Comparison of ENCODE assay signal across 9 cellular contexts in the genomic region with DNA sequence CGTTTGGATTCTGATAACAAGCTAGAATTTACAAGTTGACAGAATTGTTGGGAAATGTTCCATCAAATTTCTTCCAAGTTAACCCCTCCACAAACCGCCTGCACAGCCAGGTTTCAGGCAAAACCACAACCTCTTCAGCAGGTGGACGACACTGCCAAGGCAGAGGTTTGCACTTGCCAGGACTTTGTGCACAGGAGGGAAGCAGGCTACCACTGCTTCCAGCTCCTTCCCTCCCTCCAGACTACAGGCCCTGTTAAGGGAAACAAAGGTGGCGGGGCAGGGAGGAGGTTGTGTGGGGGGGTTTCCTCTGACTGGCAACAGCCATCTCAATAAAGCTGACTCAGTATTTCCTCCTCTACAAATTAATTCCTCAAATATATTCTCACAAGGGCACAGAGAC. TPM values are rescaled to one million over a fixed set of nuclear protein-coding genes. Genes with fewer than 3 reads are reported as not detected.
DNase-seq lines count a peak whose midpoint lies in the region; ATAC-seq, FAIRE-seq and TF ChIP-seq lines count a peak whose summit lies in the region.
"Had no signal": no experiment of that assay in that cellular context is flagged by ENCODE, and none has a peak within 500 bp of the region (broad histone marks: within the 10 kb centered on the region; RNA-seq: fewer than 3 reads in every experiment).

No MANE protein-coding gene starts in this region.

- H3K18ac ChIP-seq in trophoblast cell (ENCODE audit: low read length), result no peak overlapping the region

- 52% methylated on average over 4 of the region's 4 CpGs for WGBS in K562 (ENCODE audit: insufficient coverage, low coverage, missing lambda C conversion rate)
- WGBS in aorta, 2 donors, result 26 to 46% methylated on average over 4 of the region's 4 CpGs
- WGBS in trophoblast cell (ENCODE audit: extremely low coverage, insufficient coverage, insufficient read length), result no CpG with 5 or more reads among the region's 4 CpGs

- H4K20me1 ChIP-seq in K562 (replicated peaks; ENCODE audit: control insufficient read depth, insufficient read depth, low read length), result 0 out of 2 replicates have a peak, but pooled peaks cover 7% of the 10 kb centered on the region

- no peak for TF ChIP-seq EP300 in K562 (IDR thresholded peaks at IDR 0.05; ENCODE audit: low read length)

- H3K79me1 ChIP-seq in trophoblast cell (ENCODE audit: low read length), result no peaks in the 10 kb centered on the region

- peak; percentile 17; the same call in 2 of the 3 replicates for ATAC-seq in K562
- peak; percentile 54 for ATAC-seq in aorta (ENCODE audit: low FRiP score)
- no peak for ATAC-seq in HG02798 (IDR thresholded peaks at IDR 0.05; ENCODE audit: poor library complexity, unreplicated experiment)

- BruUV-seq in K562 (replicated peaks; lab: Mats Ljungman, UMichigan), result no TSS peak

- H2BK120ac ChIP-seq in trophoblast cell (ENCODE audit: insufficient read depth, low read length, poor library complexity), result no peak overlapping the region

- intact Hi-C loops in K562 (cut with micrococcal nuclease), result no loop called here
- intact Hi-C loops in aorta (cut with DNase I), result no loop called here

- H4K8ac ChIP-seq in trophoblast cell (ENCODE audit: low read depth, low read length), result no peak overlapping the region

- peak; percentile 46 for DNase-seq in stimulated activated CD4-positive, alpha-beta T cell treated with anti-CD3 and anti-CD28 coated beads, Interleukin-4, amount 100 ng/mL, for 1 hour
- DNase-seq in stimulated activated CD4-positive, alpha-beta T cell treated with anti-CD3 and anti-CD28 coated beads, Interleukin-2, amount 100 ng/mL, for 48 hours, result no peak
- DNase-seq in K562 (ENCODE audit: extremely low read depth in 1 of 4, low spot score in 3 of 4) (no peak), aorta (peak in 1 of 2 donors; percentile 62), GOT3 (lab: John Stamatoyannopoulos, UW) (no peak), trophoblast cell (no peak)
- DNase-seq: COR-L47 had no signal

- TF ChIP-seq POLR2A in K562 (conservative IDR thresholded peaks at IDR 0.05), result no peak

- H3K4me2 ChIP-seq in K562 (ENCODE audit: insufficient read depth, low read length) (no peak overlapping the region), trophoblast cell (ENCODE audit: low read length) (no peak overlapping the region)

- H3K36me3 ChIP-seq in K562 (ENCODE audit: control insufficient read depth, insufficient read depth, low read length) (no peaks in the 10 kb centered on the region; the same call in 2 of the 3 replicates), mucosa of rectum (ENCODE audit: control insufficient read depth in 2 of 2, insufficient read depth in 2 of 2, low read length in 2 of 2) (peaks cover 11 to 16% of the 10 kb centered on the region in 2 donors), aorta (ENCODE audit: control insufficient read depth in 1 of 2, insufficient read depth in 2 of 2, low read length in 1 of 2) (no peaks in the 10 kb centered on the region), trophoblast cell (ENCODE audit: control insufficient read depth in 1 of 2, insufficient read depth in 2 of 2, low read length in 2 of 2) (peaks cover 0 to 6% of the 10 kb centered on the region in 2 experiments)

- H3K9ac ChIP-seq in K562 (ENCODE audit: insufficient read depth in 1 of 2, low read depth in 2 of 2, low read length in 2 of 2) (no peak overlapping the region), mucosa of rectum (ENCODE audit: low read depth in 1 of 2, low read length in 2 of 2) (no peak overlapping the region), trophoblast cell (ENCODE audit: low read length) (no peak overlapping the region)

- no peaks in the 10 kb centered on the region for H3K27me3 ChIP-seq in K562 (ENCODE audit: control insufficient read depth in 2 of 2, insufficient read depth in 2 of 2, low read length in 2 of 2)
- H3K27me3 ChIP-seq in mucosa of rectum (ENCODE audit: control insufficient read depth in 2 of 2, insufficient read depth in 2 of 2, low read length in 2 of 2), result no peaks in the 10 kb centered on the region
- H3K27me3 ChIP-seq in aorta (ENCODE audit: control insufficient read depth in 1 of 2, insufficient read depth in 2 of 2, low read length in 1 of 2), result no peaks in the 10 kb centered on the region
- no peaks in the 10 kb centered on the region for H3K27me3 ChIP-seq in trophoblast cell (ENCODE audit: insufficient read depth, low read length)

- TF ChIP-seq RAD21 in K562 (CRISPR knock-in tag; conservative IDR thresholded peaks at IDR 0.05 in 1 of 2, IDR thresholded peaks at IDR 0.05 in 1 of 2), result no peak

- no peak overlapping the region for H3K4ac ChIP-seq in trophoblast cell (ENCODE audit: low read depth, low read length)

- H4K12ac ChIP-seq in trophoblast cell (ENCODE audit: low read depth, low read length), result no peak overlapping the region

- POLR2A ChIA-PET in K562 (lab: Yijun Ruan, JAX), result interaction anchor here (0.5 to 1.8 kb wide), 4 partner anchors 10 to 335 kb away, joined by 3 to 5 read pairs (median 3); no protein-coding TSS in a partner anchor

- no peak overlapping the region for H3K27ac ChIP-seq in K562 (ENCODE audit: extremely low read depth, low read depth, low read length)
- H3K27ac ChIP-seq in mucosa of rectum (ENCODE audit: low read depth in 2 of 2, low read length in 2 of 2), result peak overlapping the region; percentile 19 to 60
- no peak overlapping the region for H3K27ac ChIP-seq in aorta (ENCODE audit: low read depth in 1 of 2, low read length in 2 of 2)
- no peak overlapping the region for H3K27ac ChIP-seq in trophoblast cell (ENCODE audit: low read depth, low read length)

- no peak for FAIRE-seq in K562 (lab: Jason Lieb, UNC)

- H2AFZ ChIP-seq in K562 (ENCODE audit: low read depth, low read length) (no peak overlapping the region), trophoblast cell (ENCODE audit: insufficient read depth, low read length, poor library complexity) (no peak overlapping the region)

- H3K4me1 ChIP-seq in K562 (replicated peaks in 1 of 2; ENCODE audit: control insufficient read depth in 2 of 2, insufficient read depth in 2 of 2, low read length in 2 of 2) (peaks cover 0 to 24% of the 10 kb centered on the region in 2 experiments; a peak in 4 of 5 replicates), mucosa of rectum (ENCODE audit: control insufficient read depth in 2 of 2, insufficient read depth in 2 of 2, low read length in 2 of 2) (peaks cover 20 to 36% of the 10 kb centered on the region in 2 donors), aorta (ENCODE audit: control insufficient read depth in 1 of 2, insufficient read depth in 2 of 2, low read length in 2 of 2) (no peaks in the 10 kb centered on the region), trophoblast cell (ENCODE audit: control insufficient read depth in 1 of 2, insufficient read depth in 2 of 2, low read length in 2 of 2) (no peaks in the 10 kb centered on the region)

- CTCF ChIA-PET in K562 (lab: Yijun Ruan, JAX; ENCODE audit: low intra/inter-chr PET ratio), result no interaction called here

- no peak overlapping the region for H3K23ac ChIP-seq in trophoblast cell (ENCODE audit: low read length)

- no peak overlapping the region for H2AK5ac ChIP-seq in trophoblast cell (ENCODE audit: low read length)

- no peaks in the 10 kb centered on the region for H3K9me1 ChIP-seq in K562 (ENCODE audit: control insufficient read depth, insufficient read depth, low read length)

- H3K9me3 ChIP-seq in K562 (replicated peaks; ENCODE audit: control insufficient read depth, insufficient read depth, low read depth, low read length), result no peaks in the 10 kb centered on the region
- H3K9me3 ChIP-seq in mucosa of rectum (ENCODE audit: control insufficient read depth in 2 of 2, low read length in 2 of 2), result no peaks in the 10 kb centered on the region
- no peaks in the 10 kb centered on the region for H3K9me3 ChIP-seq in aorta (ENCODE audit: control insufficient read depth, low read length)
- no peaks in the 10 kb centered on the region for H3K9me3 ChIP-seq in trophoblast cell (ENCODE audit: insufficient read depth, low read depth, low read length)

- H3K4me3 ChIP-seq in K562 (no peak overlapping the region), mucosa of rectum (ENCODE audit: low read length in 2 of 2) (peak overlapping the region in 1 of 2 donors; percentile 33), aorta (ENCODE audit: low read length in 2 of 2) (no peak overlapping the region), trophoblast cell (ENCODE audit: low read depth, low read length) (no peak overlapping the region)

- H3K79me2 ChIP-seq in K562 (ENCODE audit: control insufficient read depth, insufficient read depth, low read length) (no peaks in the 10 kb centered on the region), trophoblast cell (ENCODE audit: control insufficient read depth, insufficient read depth, low read length, poor library complexity) (no peaks in the 10 kb centered on the region)

- no peak overlapping the region for H2BK5ac ChIP-seq in trophoblast cell (ENCODE audit: low read depth, low read length, poor library complexity)

- H4K91ac ChIP-seq in trophoblast cell (ENCODE audit: low read depth, low read length), result no peak overlapping the region

- H2BK12ac ChIP-seq in trophoblast cell (ENCODE audit: low read length), result no peak overlapping the region

- no peak overlapping the region for H3K14ac ChIP-seq in trophoblast cell (ENCODE audit: low read length)

- TF ChIP-seq CTCF in K562 (IDR thresholded peaks at IDR 0.05 in 2 of 3, conservative IDR thresholded peaks at IDR 0.05 in 1 of 3; ENCODE audit: insufficient read depth in 2 of 3, low read depth in 1 of 3, low read length in 3 of 3), result no peak

- in situ Hi-C loops in K562 (cut with MboI), result no loop called here

RNA-seq across cellular contexts. Expression of gene TBC1D2B, which starts 42.2 kb away (rescaled TPM):
- 51.5 and 55.8 TPM in 2 replicates for total RNA-seq in K562 (2011; cell fraction: chromatin; rRNA removed; ENCODE audit: low replicate concordance)
- total RNA-seq in K562 (2011; cell fraction: nucleolus; rRNA removed), result 24.0 and 27.9 TPM in 2 replicates
- 23.0 and 24.5 TPM in 2 replicates for total RNA-seq in K562 (2011; cell fraction: nucleoplasm; rRNA removed)
- total RNA-seq in K562 (2014; rRNA removed), result 5.1 and 6.2 TPM in 2 replicates
- 8.9 and 9.3 TPM in 2 replicates for total RNA-seq in K562 (2014; rRNA removed; fragmentation: Illumina TruSeq; extraction: Trizol)
- 7.8 and 8.9 TPM in 2 replicates for total RNA-seq in K562 (2015; rRNA removed; fragmentation: Illumina TruSeq; extraction: Trizol)
- 10.1 and 10.7 TPM in 2 replicates for total RNA-seq in K562 (2021)
- 13.7 and 16.3 TPM in 2 replicates for polyA plus RNA-seq in K562 (2011; rRNA removed)
- 9.0 and 12.5 TPM in 2 replicates for polyA plus RNA-seq in K562 (2011; cell fraction: cytosol; rRNA removed)
- 28.9 and 35.0 TPM in 2 replicates for polyA plus RNA-seq in K562 (2011; cell fraction: nucleus; rRNA removed)
- 5.8 and 15.9 TPM in 2 replicates for polyA plus RNA-seq in K562 (2012)
- polyA plus RNA-seq in K562 (2014; fragmentation: Illumina TruSeq; extraction: Trizol), result 7.7 and 9.2 TPM in 2 replicates
- polyA plus RNA-seq in K562 (2014; fragmentation: Nextera tagmentation; extraction: Ambion mirVana), result under 1 TPM; 0.15 to 0.48 TPM
- polyA plus RNA-seq in K562 (2014; rRNA removed), result 6.5 and 6.9 TPM in 2 replicates
- polyA minus RNA-seq in K562 (2011; rRNA and poly(A)+ RNA removed), result 10.0 and 13.7 TPM in 2 replicates
- polyA minus RNA-seq in K562 (2011; cell fraction: cytosol; rRNA and poly(A)+ RNA removed), result 5.5 and 8.6 TPM in 2 replicates
- 7.5 and 11.8 TPM in 2 replicates for polyA minus RNA-seq in K562 (2011; cell fraction: nucleus; rRNA and poly(A)+ RNA removed)
- 100 to 1,000 TPM in 1 of 2 donors, 10 to 100 TPM in 1; 49.0 to 109 TPM for total RNA-seq in aorta
- 10 to 100 TPM in 1 of 2 donors, 1 to 10 TPM in 1; 9.8 to 57.5 TPM for polyA plus RNA-seq in aorta
- 16.7 and 16.9 TPM in 2 replicates for polyA plus RNA-seq in trophoblast cell (2013)

RNA-seq across cellular contexts. Expression of gene SH2D7, which starts 57.0 kb away (rescaled TPM):
- total RNA-seq in K562 (2011; cell fraction: chromatin; rRNA removed; ENCODE audit: low replicate concordance), result not detected in 2 replicates
- total RNA-seq in K562 (2011; cell fraction: nucleolus; rRNA removed), result not detected in 2 replicates
- total RNA-seq in K562 (2011; cell fraction: nucleoplasm; rRNA removed), result not detected in 2 replicates
- total RNA-seq in K562 (2014; rRNA removed), result not detected in 2 replicates
- total RNA-seq in K562 (2014; rRNA removed; fragmentation: Illumina TruSeq; extraction: Trizol), result not detected in 2 replicates
- total RNA-seq in K562 (2015; rRNA removed; fragmentation: Illumina TruSeq; extraction: Trizol), result not detected in 2 replicates
- not detected in 2 replicates for total RNA-seq in K562 (2021)
- polyA plus RNA-seq in K562 (2011; rRNA removed), result not detected in 2 replicates
- polyA plus RNA-seq in K562 (2011; cell fraction: cytosol; rRNA removed), result not detected in 2 replicates
- polyA plus RNA-seq in K562 (2011; cell fraction: nucleus; rRNA removed), result not detected in 2 replicates
- 0.10 and 0.19 TPM in 2 replicates for polyA plus RNA-seq in K562 (2012)
- not detected in 2 replicates for polyA plus RNA-seq in K562 (2014; fragmentation: Illumina TruSeq; extraction: Trizol)
- not detected for polyA plus RNA-seq in K562 (2014; fragmentation: Nextera tagmentation; extraction: Ambion mirVana)
- polyA plus RNA-seq in K562 (2014; rRNA removed), result not detected in 2 replicates
- not detected in 2 replicates for polyA minus RNA-seq in K562 (2011; rRNA and poly(A)+ RNA removed)
- polyA minus RNA-seq in K562 (2011; cell fraction: cytosol; rRNA and poly(A)+ RNA removed), result not detected in 2 replicates
- polyA minus RNA-seq in K562 (2011; cell fraction: nucleus; rRNA and poly(A)+ RNA removed), result not detected in 2 replicates
- total RNA-seq in aorta, result not detected
- polyA plus RNA-seq in aorta, result 1 to 10 TPM in 1 of 2 donors, not detected in 1; 1.0 TPM
- 0.14 and 0.19 TPM in 2 replicates for polyA plus RNA-seq in trophoblast cell (2013)

Comparison
In these comparisons a context has a peak if more than half of its experiments do, and no peak if none do; other contexts are left out.
1. H3K27ac ChIP-seq: peak in mucosa of rectum (2 of 2); none in K562 (single experiment), aorta (0 of 2) and trophoblast cell (single experiment).